In genomic region chr11:12240669-12241068, GRCh38 we compare ENCODE assay signal across 19 cellular contexts.
DNase-seq lines count a peak whose midpoint lies in the region; ATAC-seq and TF ChIP-seq lines count a peak whose summit lies in the region.
"Had no signal": no experiment of that assay in that cellular context is flagged by ENCODE, and none has a peak within 500 bp of the region (broad histone marks: within the 10 kb centered on the region; RNA-seq: fewer than 3 reads in every experiment).

No MANE protein-coding gene starts in this region.

- H2AFZ ChIP-seq in DND-41 (ENCODE audit: low read depth, low read length), result no peak overlapping the region

- H3K4me1 ChIP-seq in DND-41 (ENCODE audit: insufficient read depth, low read length) (peaks cover 66% of the 10 kb centered on the region), stomach (peaks cover 48 to 100% (median 83%) of the 10 kb centered on the region in 4 donors)

- H3K4me1 Mint-ChIP-seq in activated T-helper 1 cell treated with anti-CD3 and anti-CD28 coated beads, Interleukin-12 subunit alpha, Interleukin-12 subunit beta, Interleukin-2, Interleukin-4 antibody, amounts not matched to agents 30 ng/mL and 10 ng/mL and 1 ng/mL, durations not matched to agents 14 hours and 24 hours and 36 hours (ENCODE audit: low read depth), result peaks cover 49% of the 10 kb centered on the region

- no peak for TF ChIP-seq POLR2A in stomach (IDR thresholded peaks at IDR 0.05)

- DNase-seq in DND-41 (no peak), left lobe of liver (ENCODE audit: low spot score) (no peak), stomach (no peak), inferior parietal cortex (ENCODE audit: extremely low spot score) (no peak)
- no peak for DNase-seq in activated T-helper 1 cell treated with anti-CD3 and anti-CD28 coated beads, Interleukin-12 subunit alpha, Interleukin-12 subunit beta, Interleukin-2, Interleukin-4 antibody, amounts not matched to agents 30 ng/mL and 10 ng/mL and 1 ng/mL, durations not matched to agents 14 hours and 24 hours and 36 hours (ENCODE audit: low spot score)
- DNase-seq: activated CD4-positive, alpha-beta T cell treated with anti-CD3 and anti-CD28 coated beads, Interleukin-2, amount 50 U/mL, for 1 hour; activated naive CD8-positive, alpha-beta T cell treated with anti-CD3 and anti-CD28 coated beads for 36 hours; activated T-cell treated with anti-CD3 and anti-CD28 coated beads, Interleukin-2, amount 50 U/mL, for 1 hour; cortex of kidney; foreskin fibroblast; midbrain; NCI-H1092; NCI-H510A; stimulated activated CD4-positive, alpha-beta T cell treated with anti-CD3 and anti-CD28 coated beads, Interleukin-4, amount 100 ng/mL, for 24 hours; T-cell; testis had no signal

- H3K36me3 Mint-ChIP-seq in activated T-helper 1 cell treated with anti-CD3 and anti-CD28 coated beads, Interleukin-12 subunit alpha, Interleukin-12 subunit beta, Interleukin-2, Interleukin-4 antibody, amounts not matched to agents 30 ng/mL and 10 ng/mL and 1 ng/mL, durations not matched to agents 14 hours and 24 hours and 36 hours (ENCODE audit: low read depth), result peaks cover 78% of the 10 kb centered on the region

- H4K20me1 ChIP-seq in DND-41 (ENCODE audit: insufficient read depth, low read length), result no peaks in the 10 kb centered on the region

- H3K27ac ChIP-seq in DND-41 (ENCODE audit: low read length) (peak overlapping the region; percentile 84), stomach (peak overlapping the region; percentile 58 to 91 (median 81))

- H3K9ac ChIP-seq in DND-41 (ENCODE audit: low read depth, low read length), result no peak overlapping the region

- no peaks in the 10 kb centered on the region for H3K9me3 Mint-ChIP-seq in activated T-helper 1 cell treated with anti-CD3 and anti-CD28 coated beads, Interleukin-12 subunit alpha, Interleukin-12 subunit beta, Interleukin-2, Interleukin-4 antibody, amounts not matched to agents 30 ng/mL and 10 ng/mL and 1 ng/mL, durations not matched to agents 14 hours and 24 hours and 36 hours
- H3K9me3 Mint-ChIP-seq: activated naive CD8-positive, alpha-beta T cell treated with anti-CD3 and anti-CD28 coated beads for 36 hours; T-cell had no signal

- peak overlapping the region; percentile 75 for H3K27ac Mint-ChIP-seq in activated T-helper 1 cell treated with anti-CD3 and anti-CD28 coated beads, Interleukin-12 subunit alpha, Interleukin-12 subunit beta, Interleukin-2, Interleukin-4 antibody, amounts not matched to agents 30 ng/mL and 10 ng/mL and 1 ng/mL, durations not matched to agents 14 hours and 24 hours and 36 hours
- H3K27ac Mint-ChIP-seq: activated naive CD8-positive, alpha-beta T cell treated with anti-CD3 and anti-CD28 coated beads for 36 hours had no signal

- TF ChIP-seq EP300 in stomach (IDR thresholded peaks at IDR 0.05), result no peak

- no peak overlapping the region for H3K4me2 ChIP-seq in DND-41 (ENCODE audit: insufficient read depth, low read length)

- H3K79me2 ChIP-seq in DND-41 (ENCODE audit: insufficient read depth, low read length), result no peaks in the 10 kb centered on the region

- ATAC-seq in DND-41 (ENCODE audit: insufficient read depth, low read depth) (no peak), left lobe of liver (peak; percentile 15), HG03520 (IDR thresholded peaks at IDR 0.05; ENCODE audit: unreplicated experiment) (no peak), HG03521 (IDR thresholded peaks at IDR 0.05; ENCODE audit: unreplicated experiment) (no peak)
- ATAC-seq: Right ventricle myocardium inferior, T-cell had no signal

- intact Hi-C loops in activated T-helper 1 cell treated with anti-CD3 and anti-CD28 coated beads, Interleukin-12 subunit alpha, Interleukin-12 subunit beta, Interleukin-2, Interleukin-4 antibody, amounts not matched to agents 30 ng/mL and 10 ng/mL and 1 ng/mL, durations not matched to agents 14 hours and 24 hours and 36 hours (cut with micrococcal nuclease), result no loop called here
- intact Hi-C loops in stomach (cut with DNase I; ENCODE audit: low total_unique reads), result no loop called here

- H3K27me3 Mint-ChIP-seq in activated T-helper 1 cell treated with anti-CD3 and anti-CD28 coated beads, Interleukin-12 subunit alpha, Interleukin-12 subunit beta, Interleukin-2, Interleukin-4 antibody, amounts not matched to agents 30 ng/mL and 10 ng/mL and 1 ng/mL, durations not matched to agents 14 hours and 24 hours and 36 hours (ENCODE audit: insufficient read depth), result no peaks in the 10 kb centered on the region
- H3K27me3 Mint-ChIP-seq: activated naive CD8-positive, alpha-beta T cell treated with anti-CD3 and anti-CD28 coated beads for 36 hours; T-cell had no signal

- H3K27me3 ChIP-seq in DND-41 (ENCODE audit: insufficient read depth, low read length, poor library complexity), result no peaks in the 10 kb centered on the region
- no peaks in the 10 kb centered on the region for H3K27me3 ChIP-seq in stomach
- H3K27me3 ChIP-seq: testis had no signal

- H3K36me3 ChIP-seq in DND-41 (ENCODE audit: insufficient read depth, low read length), result no peaks in the 10 kb centered on the region
- peaks cover 8 to 80% (median 30%) of the 10 kb centered on the region in 4 donors for H3K36me3 ChIP-seq in stomach

- TF ChIP-seq CTCF in DND-41 (IDR thresholded peaks at IDR 0.05; ENCODE audit: borderline replicate concordance, extremely low read depth, low read length, poor library complexity, severe bottlenecking), result no peak
- TF ChIP-seq CTCF in stomach (IDR thresholded peaks at IDR 0.05), result no peak

- no peak overlapping the region for H3K4me3 Mint-ChIP-seq in activated T-helper 1 cell treated with anti-CD3 and anti-CD28 coated beads, Interleukin-12 subunit alpha, Interleukin-12 subunit beta, Interleukin-2, Interleukin-4 antibody, amounts not matched to agents 30 ng/mL and 10 ng/mL and 1 ng/mL, durations not matched to agents 14 hours and 24 hours and 36 hours
- H3K4me3 Mint-ChIP-seq: activated naive CD8-positive, alpha-beta T cell treated with anti-CD3 and anti-CD28 coated beads for 36 hours had no signal

- no peak overlapping the region for H3K4me3 ChIP-seq in DND-41 (ENCODE audit: low read depth in 1 of 2, low read length in 2 of 2)
- no peak overlapping the region for H3K4me3 ChIP-seq in stomach
- H3K4me3 ChIP-seq: testis had no signal

- WGBS in stomach, 5 donors, result 75 to 85% (median 80%) methylated on average over 6 of the region's 6 CpGs

- H3K9me3 ChIP-seq in DND-41 (ENCODE audit: insufficient read depth, low read length, severe bottlenecking) (no peaks in the 10 kb centered on the region), stomach (no peaks in the 10 kb centered on the region)
- H3K9me3 ChIP-seq: testis had no signal
